ENCODE assay signal across 8 cellular contexts in the genomic region with DNA sequence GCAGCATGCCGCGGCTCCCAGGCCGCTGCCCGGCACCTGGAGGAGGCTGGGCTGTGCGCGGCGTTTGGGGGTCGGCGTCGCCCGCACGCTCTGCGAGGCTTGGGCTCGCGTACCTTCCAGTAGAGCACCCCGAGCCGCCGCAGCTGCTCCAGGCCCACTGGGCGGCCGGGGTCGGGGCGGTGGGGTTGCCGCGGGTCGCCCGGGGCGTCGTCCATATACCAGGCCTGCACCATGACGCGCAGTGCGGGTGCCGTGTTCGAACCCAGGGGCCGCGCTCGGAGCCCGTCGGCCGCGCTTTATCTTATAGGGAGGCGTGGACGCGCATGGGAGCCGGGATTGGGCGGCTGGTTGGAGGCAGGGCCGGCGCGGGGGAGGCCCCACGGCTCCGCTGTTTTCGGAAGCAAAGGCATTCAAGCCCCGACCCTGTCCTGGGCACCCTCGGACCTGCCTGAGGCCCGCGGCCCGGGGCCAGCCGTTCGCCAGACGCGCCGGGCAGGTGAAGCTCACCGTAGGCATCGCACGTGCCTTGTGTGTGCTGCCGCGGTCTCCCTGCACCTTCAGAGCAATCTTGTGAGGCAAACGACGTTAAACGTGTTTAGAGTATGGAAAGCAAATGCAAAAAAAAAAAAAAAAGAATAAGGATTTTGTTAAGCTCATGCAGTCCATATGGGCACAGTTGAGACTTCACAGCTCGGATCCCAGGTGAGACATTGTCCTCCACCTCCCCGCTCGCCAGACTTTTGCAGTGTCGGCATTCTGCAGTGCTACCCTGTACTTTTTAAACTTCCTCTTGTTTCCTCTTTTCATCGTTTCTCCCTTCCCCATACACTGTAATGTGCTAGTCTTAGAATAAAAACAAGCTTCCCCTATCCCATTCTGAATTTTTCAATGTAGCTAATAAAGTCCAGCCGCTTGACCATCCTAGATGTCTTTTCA. TPM values are rescaled to one million over a fixed set of nuclear protein-coding genes. Genes with fewer than 3 reads are reported as not detected.
DNase-seq lines count a peak whose midpoint lies in the region; ATAC-seq and TF ChIP-seq lines count a peak whose summit lies in the region.

A gene with protein sequence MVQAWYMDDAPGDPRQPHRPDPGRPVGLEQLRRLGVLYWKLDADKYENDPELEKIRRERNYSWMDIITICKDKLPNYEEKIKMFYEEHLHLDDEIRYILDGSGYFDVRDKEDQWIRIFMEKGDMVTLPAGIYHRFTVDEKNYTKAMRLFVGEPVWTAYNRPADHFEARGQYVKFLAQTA (minus strand): TSS at position 277 of the 936 bp plus-strand sequence. CDS start 44 bp downstream, at position 233.

- TF ChIP-seq CTCF in SU-DHL-6 (IDR thresholded peaks at IDR 0.05; ENCODE audit: insufficient read depth, low read length, poor library complexity, severe bottlenecking), result no peak
- no peak for TF ChIP-seq CTCF in heart left ventricle (IDR thresholded peaks at IDR 0.05)
- no peak for TF ChIP-seq CTCF in upper lobe of right lung (IDR thresholded peaks at IDR 0.05)

- H3K4me1 ChIP-seq in adipocyte (ENCODE audit: control insufficient read depth, insufficient read depth, low read length) (peaks cover 30% of the 10 kb centered on the region), heart left ventricle (peaks cover 0 to 64% (median 45%) of the 10 kb centered on the region in 12 donors), upper lobe of right lung (peaks cover 30% of the 10 kb centered on the region)

- 3 to 13% (median 4%) methylated on average over 29 to 75 of the region's 75 CpGs for WGBS in heart left ventricle, 4 donors

- peaks cover 14% of the 10 kb centered on the region for H3K79me2 ChIP-seq in SU-DHL-6 (ENCODE audit: insufficient read depth, low read length)

- H3K27ac ChIP-seq in SU-DHL-6 (ENCODE audit: low read depth, low read length), result peak within 1 kb of the TSS; percentile 70
- H3K27ac ChIP-seq in heart left ventricle, result peak within 1 kb of the TSS; percentile 97 to 100 (median 99)
- peak within 1 kb of the TSS; percentile 99 for H3K27ac ChIP-seq in upper lobe of right lung

- peak within 1 kb of the TSS; percentile 72 for H3K4me3 ChIP-seq in MG63
- peak within 1 kb of the TSS; percentile 84 for H3K4me3 ChIP-seq in SU-DHL-6 (ENCODE audit: insufficient read depth, low read length, poor library complexity, severe bottlenecking)
- peak within 1 kb of the TSS; percentile 84 for H3K4me3 ChIP-seq in adipocyte (ENCODE audit: low read length)
- peak within 1 kb of the TSS; percentile 74 to 99 (median 90) for H3K4me3 ChIP-seq in heart left ventricle
- H3K4me3 ChIP-seq in upper lobe of right lung, result peak within 1 kb of the TSS; percentile 79

- H3K27me3 ChIP-seq in MG63 (no peaks in the 10 kb centered on the region), SU-DHL-6 (ENCODE audit: low read length) (no peaks in the 10 kb centered on the region), adipocyte (replicated peaks; ENCODE audit: control insufficient read depth, insufficient read depth, low read length) (no peaks in the 10 kb centered on the region), heart left ventricle (no peaks in the 10 kb centered on the region), upper lobe of right lung (no peaks in the 10 kb centered on the region)

- 0 out of 2 replicates have a peak, but pooled peaks cover 5% of the 10 kb centered on the region for H3F3A ChIP-seq in SU-DHL-6 (ENCODE audit: insufficient read depth)

- peaks cover 3% of the 10 kb centered on the region for H3K9me3 ChIP-seq in MG63
- H3K9me3 ChIP-seq in SU-DHL-6 (ENCODE audit: insufficient read depth, low read length), result no peaks in the 10 kb centered on the region
- no peaks in the 10 kb centered on the region for H3K9me3 ChIP-seq in adipocyte (ENCODE audit: control insufficient read depth, low read length)
- peaks cover 0 to 7% (median 0%) of the 10 kb centered on the region in 12 donors for H3K9me3 ChIP-seq in heart left ventricle
- H3K9me3 ChIP-seq in upper lobe of right lung, result no peaks in the 10 kb centered on the region

- DNase-seq in HCEC 1CT (peak; percentile 77), MG63 (peak; percentile 81), adipocyte (ENCODE audit: low read depth) (peak; percentile 92), heart left ventricle (peak; percentile 84 to 94 (median 86)), posterior vena cava (ENCODE audit: low spot score) (peak; percentile 96), upper lobe of right lung (peak; percentile 95)

- peak within 1 kb of the TSS; percentile 94 for H3K4me2 ChIP-seq in SU-DHL-6 (ENCODE audit: low read depth, low read length, poor library complexity, severe bottlenecking)

- H3K36me3 ChIP-seq in MG63 (peaks cover 11% of the 10 kb centered on the region), SU-DHL-6 (ENCODE audit: low read length) (peaks cover 5% of the 10 kb centered on the region; the same call in 1 of the 2 replicates), adipocyte (ENCODE audit: control insufficient read depth, insufficient read depth, low read length, severe bottlenecking) (peaks cover 6% of the 10 kb centered on the region), heart left ventricle (peaks cover 0 to 9% (median 0%) of the 10 kb centered on the region in 9 donors), upper lobe of right lung (peaks cover 7% of the 10 kb centered on the region)

- ATAC-seq in heart left ventricle, result peak; percentile 44 to 84 (median 68)
- peak; percentile 88 for ATAC-seq in upper lobe of right lung

- H3K9ac ChIP-seq in SU-DHL-6 (ENCODE audit: low read length) (peak within 1 kb of the TSS; percentile 91), adipocyte (ENCODE audit: low read length) (peak within 1 kb of the TSS; percentile 92)

- TF ChIP-seq POLR2A in GM10847 (IDR thresholded peaks at IDR 0.05; ENCODE audit: extremely low read depth, insufficient read length) (peak; percentile 58), heart left ventricle (IDR thresholded peaks at IDR 0.05) (peak; percentile 7 to 70)

- intact Hi-C loops in heart left ventricle (cut with DNase I) (loop anchor here in 3 of 10 donors (1.0 to 5.0 kb wide), 4 partner anchors 39 to 142 kb away; a partner anchor contains a TSS), posterior vena cava (cut with DNase I) (no loop called here), upper lobe of right lung (cut with DNase I) (no loop called here)

- H2AFZ ChIP-seq in SU-DHL-6 (ENCODE audit: low read depth, low read length, severe bottlenecking), result peak within 1 kb of the TSS; percentile 82

- no peaks in the 10 kb centered on the region for H3K9me2 ChIP-seq in SU-DHL-6 (replicated peaks; ENCODE audit: insufficient read depth, low read length)

- H4K20me1 ChIP-seq in SU-DHL-6 (ENCODE audit: low read depth, low read length), result no peaks in the 10 kb centered on the region

RNA-seq across cellular contexts. Expression of the gene that starts here (rescaled TPM):
- total RNA-seq in MG63 (2014; rRNA removed; shearing (Covaris generic); ENCODE audit: low replicate concordance), result 75.8 and 78.9 TPM in 2 replicates
- total RNA-seq in heart left ventricle (100 to 1,000 TPM in 8 of 9 donors, 10 to 100 TPM in 1; 94.6 to 200 (median 172) TPM), posterior vena cava (10 to 100 TPM; 29.5 to 43.2 TPM), upper lobe of right lung (66.8 TPM)
- polyA plus RNA-seq in heart left ventricle, result 100 to 1,000 TPM in 1 of 2 donors, 10 to 100 TPM in 1; 69.2 to 139 TPM

Comparison
In these comparisons a context has a peak if more than half of its experiments do, and no peak if none do; other contexts are left out.
1. Peak in every context shown above with its lines: DNase-seq, ATAC-seq, H3K4me3 ChIP-seq and H3K27ac ChIP-seq.